ENCODE assay signal across 13 cellular contexts in the genomic region with DNA sequence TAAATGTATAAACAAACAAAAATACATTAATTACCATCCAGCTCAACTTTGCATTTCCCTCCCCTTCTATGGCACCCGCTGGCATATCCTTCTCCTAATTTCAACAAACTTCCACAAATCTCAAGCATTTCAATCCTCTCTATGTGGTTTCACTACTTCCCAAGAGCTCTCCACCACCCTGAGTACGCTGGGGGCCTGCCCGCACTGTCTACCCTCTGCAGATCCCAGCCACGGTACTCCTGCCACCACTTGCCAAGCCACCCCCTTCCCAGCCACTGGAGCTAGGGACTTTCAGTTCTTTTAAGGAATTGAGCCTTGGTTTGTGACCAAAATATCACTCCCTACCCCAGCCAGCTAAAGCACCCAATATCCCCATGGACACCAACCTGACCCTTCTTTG. TPM values are rescaled to one million over a fixed set of nuclear protein-coding genes. Genes with fewer than 3 reads are reported as not detected.
DNase-seq lines count a peak whose midpoint lies in the region; ATAC-seq, FAIRE-seq and TF ChIP-seq lines count a peak whose summit lies in the region.
"Had no signal": no experiment of that assay in that cellular context is flagged by ENCODE, and none has a peak within 500 bp of the region (broad histone marks: within the 10 kb centered on the region; RNA-seq: fewer than 3 reads in every experiment).

No MANE protein-coding gene starts in this region.

- TF ChIP-seq RAD21 in HepG2 (CRISPR knock-in tag; IDR thresholded peaks at IDR 0.05), result no peak

- H2AFZ ChIP-seq in HepG2 (ENCODE audit: low read length), result no peak overlapping the region

- H3K4me2 ChIP-seq in HepG2 (ENCODE audit: low read depth, low read length), result 0 out of 2 replicates have a peak overlapping the region, but pooled peaks have one; percentile 95

- peaks cover 8% of the 10 kb centered on the region for H3K27me3 Mint-ChIP-seq in nephron progenitor cell (ENCODE audit: low read depth, poor library complexity)

- WGBS in HepG2 (ENCODE audit: low lambda C conversion rate), result 99% methylated on average over 4 of the region's 4 CpGs
- 90% methylated on average over 4 of the region's 4 CpGs for WGBS in right lobe of liver (ENCODE audit: insufficient coverage, low coverage, low lambda C conversion rate, missing lambda C conversion rate)

- DNase-seq in HepG2 (ENCODE audit: low spot score), result no peak
- DNase-seq in right lobe of liver, result no peak
- no peak for DNase-seq in breast epithelium (ENCODE audit: low spot score in 2 of 2)
- DNase-seq in nephron progenitor cell, result no peak
- no peak for DNase-seq in inferior parietal cortex (ENCODE audit: extremely low spot score)
- DNase-seq in stimulated activated naive CD8-positive, alpha-beta T cell treated with anti-CD3 and anti-CD28 coated beads, Interleukin-15, Interleukin-2, amounts not matched to agents 100 U/mL and 50 U/mL, for 24 hours, result no peak
- DNase-seq: activated naive CD4-positive, alpha-beta T cell treated with Interleukin-2 at 50 U/mL for 16 hours; islet precursor cell; NCI-H774 had no signal

- H3K4me3 ChIP-seq in HepG2 (replicated peaks in 1 of 3; ENCODE audit: insufficient read depth in 1 of 3, low read depth in 2 of 3, low read length in 3 of 3) (no peak overlapping the region), right lobe of liver (no peak overlapping the region), breast epithelium (no peak overlapping the region)

- H3K36me3 Mint-ChIP-seq in nephron progenitor cell (ENCODE audit: low read depth), result peaks cover 42% of the 10 kb centered on the region

- TF ChIP-seq EP300 in HepG2 (IDR thresholded peaks at IDR 0.05; ENCODE audit: low read depth in 2 of 2, low read length in 2 of 2) (no peak), HepG2 (CRISPR knock-in tag; IDR thresholded peaks at IDR 0.05; ENCODE audit: borderline replicate concordance) (no peak)

- H3K4me1 Mint-ChIP-seq in nephron progenitor cell, result peaks cover 37% of the 10 kb centered on the region

- CTCF ChIA-PET in HepG2 (lab: Yijun Ruan, JAX; ENCODE audit: low intra/inter-chr PET ratio, low total read pairs), result no interaction called here

- H3K36me3 ChIP-seq in HepG2 (replicated peaks in 1 of 2; ENCODE audit: control insufficient read depth in 1 of 2, insufficient read depth in 2 of 2, low read length in 2 of 2), result no peaks in the 10 kb centered on the region; a peak in 2 of 5 replicates
- H3K36me3 ChIP-seq in right lobe of liver, result peaks cover 0 to 8% (median 2%) of the 10 kb centered on the region in 4 donors
- no peaks in the 10 kb centered on the region for H3K36me3 ChIP-seq in breast epithelium

- H3K4me1 ChIP-seq in HepG2 (ENCODE audit: insufficient read depth, low read length) (peaks cover 44% of the 10 kb centered on the region), right lobe of liver (peaks cover 0 to 31% (median 2%) of the 10 kb centered on the region in 4 donors), breast epithelium (no peaks in the 10 kb centered on the region)

- no peak for TF ChIP-seq POLR2A in HepG2 (IDR thresholded peaks at IDR 0.05; ENCODE audit: insufficient read depth in 1 of 2, low read depth in 2 of 2, low read length in 2 of 2)
- TF ChIP-seq POLR2A in right lobe of liver (IDR thresholded peaks at IDR 0.05), result no peak
- TF ChIP-seq POLR2A in breast epithelium (IDR thresholded peaks at IDR 0.05), result no peak

- ATAC-seq in HepG2, result no peak
- no peak for ATAC-seq in right lobe of liver
- no peak for ATAC-seq in GM18909 (IDR thresholded peaks at IDR 0.05; ENCODE audit: poor library complexity, unreplicated experiment)
- no peak for ATAC-seq in stimulated activated naive CD8-positive, alpha-beta T cell treated with anti-CD3 and anti-CD28 coated beads, Interleukin-15, Interleukin-2, amounts not matched to agents 100 U/mL and 50 U/mL, for 24 hours
- no peak for ATAC-seq in GM19328 (IDR thresholded peaks at IDR 0.05; ENCODE audit: unreplicated experiment)

- POLR2A ChIA-PET in HepG2 (lab: Yijun Ruan, JAX), result interaction anchor here (2.0 to 2.2 kb wide), 2 partner anchors 11 to 31 kb away, joined by 5 to 6 read pairs; no protein-coding TSS in a partner anchor

- TF ChIP-seq CTCF in HepG2 (CRISPR knock-in tag; IDR thresholded peaks at IDR 0.05) (no peak), right lobe of liver (IDR thresholded peaks at IDR 0.05) (no peak), breast epithelium (IDR thresholded peaks at IDR 0.05) (no peak), nephron progenitor cell (IDR thresholded peaks at IDR 0.05) (no peak)

- H3K79me2 ChIP-seq in HepG2 (ENCODE audit: insufficient read depth, low read length), result peaks cover 4% of the 10 kb centered on the region

- BruUV-seq in HepG2 (replicated peaks; lab: Mats Ljungman, UMichigan), result no TSS peak

- no peak overlapping the region for H3K27ac ChIP-seq in HepG2 (ENCODE audit: extremely low read length, insufficient read depth, low read length)
- peak overlapping the region in 1 of 3 donors; percentile 78 for H3K27ac ChIP-seq in right lobe of liver
- H3K27ac ChIP-seq in breast epithelium, result peak overlapping the region; percentile 95 to 97

- H3K9me3 ChIP-seq in HepG2 (ENCODE audit: low read length), result no peaks in the 10 kb centered on the region
- H3K9me3 ChIP-seq in right lobe of liver, result no peaks in the 10 kb centered on the region
- H3K9me3 ChIP-seq in breast epithelium, result no peaks in the 10 kb centered on the region

- intact Hi-C loops in HepG2 (cut with micrococcal nuclease; ENCODE audit: unreplicated experiment) (no loop called here), right lobe of liver (cut with DNase I) (no loop called here), breast epithelium (cut with DNase I; ENCODE audit: low total_unique reads) (no loop called here)

- in situ Hi-C loops in HepG2 (cut with HindIII; ENCODE audit: extremely low pct_ligation_motif_present, low pct_unique_long_range_greater_than_20kb), result no loop called here

- peak overlapping the region; percentile 76 for H3K27ac Mint-ChIP-seq in nephron progenitor cell

- no peak for FAIRE-seq in HepG2 (lab: Jason Lieb, UNC)
- FAIRE-seq: endothelial cell of umbilical vein had no signal

- peaks cover 9% of the 10 kb centered on the region for H3K9me3 Mint-ChIP-seq in nephron progenitor cell

- H4K20me1 ChIP-seq in HepG2 (ENCODE audit: insufficient read depth, low read length), result no peaks in the 10 kb centered on the region

- H3K4me3 Mint-ChIP-seq in nephron progenitor cell, result peak overlapping the region; percentile 72

- H3K27me3 ChIP-seq in HepG2 (ENCODE audit: control insufficient read depth in 1 of 2, insufficient read depth in 2 of 2, low read length in 2 of 2) (no peaks in the 10 kb centered on the region), right lobe of liver (no peaks in the 10 kb centered on the region), breast epithelium (no peaks in the 10 kb centered on the region)

- no peak overlapping the region for H3K9ac ChIP-seq in HepG2 (ENCODE audit: insufficient read depth, low read depth, low read length)

RNA-seq across cellular contexts. Expression of a gene that starts 1.9 kb away (rescaled TPM):
- total RNA-seq in HepG2 (2016; rRNA removed; fragmentation: Illumina TruSeq; extraction: Trizol), result 18.7 and 19.0 TPM in 2 replicates
- 6.7 and 7.1 TPM in 2 replicates for total RNA-seq in HepG2 (2016; cell fraction: cytosol; rRNA removed; fragmentation: Illumina TruSeq; extraction: Trizol; ENCODE audit: low read depth)
- 18.5 and 19.5 TPM in 2 replicates for total RNA-seq in HepG2 (2016; cell fraction: insoluble cytoplasmic fraction; rRNA removed; fragmentation: Illumina TruSeq; extraction: Trizol)
- 12.7 and 13.2 TPM in 2 replicates for total RNA-seq in HepG2 (2016; cell fraction: membrane; rRNA removed; fragmentation: Illumina TruSeq; extraction: Trizol)
- 24.4 and 27.5 TPM in 2 replicates for total RNA-seq in HepG2 (2016; cell fraction: nucleus; rRNA removed; fragmentation: Illumina TruSeq; extraction: Trizol)
- 21.0 and 30.8 TPM in 2 replicates for polyA plus RNA-seq in HepG2 (2011; rRNA removed)
- 10.3 and 11.7 TPM in 2 replicates for polyA plus RNA-seq in HepG2 (2011; cell fraction: cytosol; rRNA removed)
- polyA plus RNA-seq in HepG2 (2011; cell fraction: nucleus; rRNA removed), result 74.0 and 103 TPM in 2 replicates
- polyA plus RNA-seq in HepG2 (2012), result 12.9 and 15.4 TPM in 2 replicates
- polyA plus RNA-seq in HepG2 (2016; cell fraction: cytosol; fragmentation: Illumina TruSeq; extraction: Trizol; ENCODE audit: low read depth), result 3.7 and 4.7 TPM in 2 replicates
- polyA plus RNA-seq in HepG2 (2016; cell fraction: insoluble cytoplasmic fraction; fragmentation: Illumina TruSeq; extraction: Trizol; ENCODE audit: low read depth), result 15.5 and 18.0 TPM in 2 replicates
- polyA plus RNA-seq in HepG2 (2016; cell fraction: membrane; fragmentation: Illumina TruSeq; extraction: Trizol; ENCODE audit: low read depth), result 7.7 and 9.3 TPM in 2 replicates
- polyA plus RNA-seq in HepG2 (2016; cell fraction: nucleus; fragmentation: Illumina TruSeq; extraction: Trizol; ENCODE audit: insufficient read depth, low read depth), result 34.2 and 36.3 TPM in 2 replicates
- polyA minus RNA-seq in HepG2 (2011; rRNA and poly(A)+ RNA removed; ENCODE audit: low replicate concordance), result 27.6 and 35.2 TPM in 2 replicates
- polyA minus RNA-seq in HepG2 (2011; cell fraction: cytosol; rRNA and poly(A)+ RNA removed), result 6.0 and 6.2 TPM in 2 replicates
- 23.8 and 26.7 TPM in 2 replicates for polyA minus RNA-seq in HepG2 (2011; cell fraction: nucleus; rRNA and poly(A)+ RNA removed)
- total RNA-seq in right lobe of liver, result 10 to 100 TPM; 25.8 to 41.7 (median 33.6) TPM
- 10 to 100 TPM; 33.1 to 98.4 (median 40.4) TPM for total RNA-seq in breast epithelium

RNA-seq across cellular contexts. Expression of a gene that starts 4.3 kb away (rescaled TPM):
- total RNA-seq in HepG2 (2016; rRNA removed; fragmentation: Illumina TruSeq; extraction: Trizol), result 83.0 and 120 TPM in 2 replicates
- 262 and 384 TPM in 2 replicates for total RNA-seq in HepG2 (2016; cell fraction: cytosol; rRNA removed; fragmentation: Illumina TruSeq; extraction: Trizol; ENCODE audit: low read depth)
- 80.2 and 129 TPM in 2 replicates for total RNA-seq in HepG2 (2016; cell fraction: insoluble cytoplasmic fraction; rRNA removed; fragmentation: Illumina TruSeq; extraction: Trizol)
- 165 and 224 TPM in 2 replicates for total RNA-seq in HepG2 (2016; cell fraction: membrane; rRNA removed; fragmentation: Illumina TruSeq; extraction: Trizol)
- 56.6 and 61.7 TPM in 2 replicates for total RNA-seq in HepG2 (2016; cell fraction: nucleus; rRNA removed; fragmentation: Illumina TruSeq; extraction: Trizol)
- polyA plus RNA-seq in HepG2 (2011; rRNA removed), result 152 and 167 TPM in 2 replicates
- polyA plus RNA-seq in HepG2 (2011; cell fraction: cytosol; rRNA removed), result 201 and 220 TPM in 2 replicates
- polyA plus RNA-seq in HepG2 (2011; cell fraction: nucleus; rRNA removed), result 45.6 and 74.1 TPM in 2 replicates
- 78.5 and 108 TPM in 2 replicates for polyA plus RNA-seq in HepG2 (2012)
- polyA plus RNA-seq in HepG2 (2016; cell fraction: cytosol; fragmentation: Illumina TruSeq; extraction: Trizol; ENCODE audit: low read depth), result 345 and 456 TPM in 2 replicates
- 86.2 and 89.6 TPM in 2 replicates for polyA plus RNA-seq in HepG2 (2016; cell fraction: insoluble cytoplasmic fraction; fragmentation: Illumina TruSeq; extraction: Trizol; ENCODE audit: low read depth)
- polyA plus RNA-seq in HepG2 (2016; cell fraction: membrane; fragmentation: Illumina TruSeq; extraction: Trizol; ENCODE audit: low read depth), result 169 and 229 TPM in 2 replicates
- polyA plus RNA-seq in HepG2 (2016; cell fraction: nucleus; fragmentation: Illumina TruSeq; extraction: Trizol; ENCODE audit: insufficient read depth, low read depth), result 90.2 and 116 TPM in 2 replicates
- 41.9 and 49.9 TPM in 2 replicates for polyA minus RNA-seq in HepG2 (2011; rRNA and poly(A)+ RNA removed; ENCODE audit: low replicate concordance)
- polyA minus RNA-seq in HepG2 (2011; cell fraction: cytosol; rRNA and poly(A)+ RNA removed), result 32.4 and 34.8 TPM in 2 replicates
- polyA minus RNA-seq in HepG2 (2011; cell fraction: nucleus; rRNA and poly(A)+ RNA removed), result 23.4 and 35.9 TPM in 2 replicates
- total RNA-seq in right lobe of liver, result 10 to 100 TPM in 4 of 6 experiments, 1 to 10 TPM in 2; 8.4 to 30.5 (median 14.0) TPM
- 10 to 100 TPM; 36.6 to 62.6 (median 44.9) TPM for total RNA-seq in breast epithelium

RNA-seq across cellular contexts. Expression of a gene that starts 18.2 kb away (rescaled TPM):
- total RNA-seq in HepG2 (2016; rRNA removed; fragmentation: Illumina TruSeq; extraction: Trizol) (1.7 and 1.9 TPM in 2 replicates), right lobe of liver (1 to 10 TPM in 2 of 6 experiments, under 1 TPM in 3, not detected in 1; 0.69 to 1.6 (median 0.90) TPM), breast epithelium (1 to 10 TPM; 1.6 to 2.9 (median 1.9) TPM)
- 0.30 TPM in 1 of 2 replicates, not detected in the other for total RNA-seq in HepG2 (2016; cell fraction: cytosol; rRNA removed; fragmentation: Illumina TruSeq; extraction: Trizol; ENCODE audit: low read depth)
- total RNA-seq in HepG2 (2016; cell fraction: insoluble cytoplasmic fraction; rRNA removed; fragmentation: Illumina TruSeq; extraction: Trizol), result 2.0 TPM in 2 replicates
- total RNA-seq in HepG2 (2016; cell fraction: membrane; rRNA removed; fragmentation: Illumina TruSeq; extraction: Trizol), result 0.77 and 0.93 TPM in 2 replicates
- 1.3 and 1.6 TPM in 2 replicates for total RNA-seq in HepG2 (2016; cell fraction: nucleus; rRNA removed; fragmentation: Illumina TruSeq; extraction: Trizol)
- polyA plus RNA-seq in HepG2 (2011; rRNA removed), result 2.9 and 3.0 TPM in 2 replicates
- 2.0 and 3.6 TPM in 2 replicates for polyA plus RNA-seq in HepG2 (2011; cell fraction: cytosol; rRNA removed)
- 3.5 and 4.0 TPM in 2 replicates for polyA plus RNA-seq in HepG2 (2011; cell fraction: nucleus; rRNA removed)
- polyA plus RNA-seq in HepG2 (2012), result 2.3 and 2.4 TPM in 2 replicates
- polyA plus RNA-seq in HepG2 (2016; cell fraction: cytosol; fragmentation: Illumina TruSeq; extraction: Trizol; ENCODE audit: low read depth), result 0.19 TPM in 1 of 2 replicates, not detected in the other
- 1.5 and 2.0 TPM in 2 replicates for polyA plus RNA-seq in HepG2 (2016; cell fraction: insoluble cytoplasmic fraction; fragmentation: Illumina TruSeq; extraction: Trizol; ENCODE audit: low read depth)
- polyA plus RNA-seq in HepG2 (2016; cell fraction: membrane; fragmentation: Illumina TruSeq; extraction: Trizol; ENCODE audit: low read depth), result 0.64 and 0.72 TPM in 2 replicates
- polyA plus RNA-seq in HepG2 (2016; cell fraction: nucleus; fragmentation: Illumina TruSeq; extraction: Trizol; ENCODE audit: insufficient read depth, low read depth), result 2.1 TPM in 2 replicates
- 2.2 and 5.1 TPM in 2 replicates for polyA minus RNA-seq in HepG2 (2011; rRNA and poly(A)+ RNA removed; ENCODE audit: low replicate concordance)
- polyA minus RNA-seq in HepG2 (2011; cell fraction: cytosol; rRNA and poly(A)+ RNA removed), result 2.7 and 3.4 TPM in 2 replicates
- polyA minus RNA-seq in HepG2 (2011; cell fraction: nucleus; rRNA and poly(A)+ RNA removed), result 3.2 and 6.3 TPM in 2 replicates

RNA-seq across cellular contexts. Expression of a gene that starts 31.2 kb away (rescaled TPM):
- total RNA-seq in HepG2 (2016; rRNA removed; fragmentation: Illumina TruSeq; extraction: Trizol) (not detected in 2 replicates), right lobe of liver (under 1 TPM in 3 of 6 experiments, not detected in 3; 0.44 to 0.83 (median 0.55) TPM), breast epithelium (not detected)
- not detected in 2 replicates for total RNA-seq in HepG2 (2016; cell fraction: cytosol; rRNA removed; fragmentation: Illumina TruSeq; extraction: Trizol; ENCODE audit: low read depth)
- total RNA-seq in HepG2 (2016; cell fraction: insoluble cytoplasmic fraction; rRNA removed; fragmentation: Illumina TruSeq; extraction: Trizol), result not detected in 2 replicates
- total RNA-seq in HepG2 (2016; cell fraction: membrane; rRNA removed; fragmentation: Illumina TruSeq; extraction: Trizol), result not detected in 2 replicates
- not detected in 2 replicates for total RNA-seq in HepG2 (2016; cell fraction: nucleus; rRNA removed; fragmentation: Illumina TruSeq; extraction: Trizol)
- not detected in 2 replicates for polyA plus RNA-seq in HepG2 (2011; rRNA removed)
- polyA plus RNA-seq in HepG2 (2011; cell fraction: cytosol; rRNA removed), result not detected in 2 replicates
- polyA plus RNA-seq in HepG2 (2011; cell fraction: nucleus; rRNA removed), result not detected in 2 replicates
- polyA plus RNA-seq in HepG2 (2012), result not detected in 2 replicates
- not detected in 2 replicates for polyA plus RNA-seq in HepG2 (2016; cell fraction: cytosol; fragmentation: Illumina TruSeq; extraction: Trizol; ENCODE audit: low read depth)
- not detected in 2 replicates for polyA plus RNA-seq in HepG2 (2016; cell fraction: insoluble cytoplasmic fraction; fragmentation: Illumina TruSeq; extraction: Trizol; ENCODE audit: low read depth)
- not detected in 2 replicates for polyA plus RNA-seq in HepG2 (2016; cell fraction: membrane; fragmentation: Illumina TruSeq; extraction: Trizol; ENCODE audit: low read depth)
- not detected in 2 replicates for polyA plus RNA-seq in HepG2 (2016; cell fraction: nucleus; fragmentation: Illumina TruSeq; extraction: Trizol; ENCODE audit: insufficient read depth, low read depth)
- not detected in 2 replicates for polyA minus RNA-seq in HepG2 (2011; rRNA and poly(A)+ RNA removed; ENCODE audit: low replicate concordance)
- polyA minus RNA-seq in HepG2 (2011; cell fraction: cytosol; rRNA and poly(A)+ RNA removed), result not detected in 2 replicates
- polyA minus RNA-seq in HepG2 (2011; cell fraction: nucleus; rRNA and poly(A)+ RNA removed), result not detected in 2 replicates
- total RNA-seq: endothelial cell of umbilical vein, M059J had no signal
- polyA plus RNA-seq: endothelial cell of umbilical vein had no signal

RNA-seq across cellular contexts. Expression of a gene that starts 56.4 kb away (rescaled TPM):
- total RNA-seq in HepG2 (2016; rRNA removed; fragmentation: Illumina TruSeq; extraction: Trizol) (20.6 and 29.2 TPM in 2 replicates), right lobe of liver (1 to 10 TPM; 1.6 to 9.6 (median 5.4) TPM), breast epithelium (10 to 100 TPM; 19.5 to 54.9 (median 25.2) TPM)
- total RNA-seq in HepG2 (2016; cell fraction: cytosol; rRNA removed; fragmentation: Illumina TruSeq; extraction: Trizol; ENCODE audit: low read depth), result 14.7 and 15.6 TPM in 2 replicates
- 18.9 and 30.0 TPM in 2 replicates for total RNA-seq in HepG2 (2016; cell fraction: insoluble cytoplasmic fraction; rRNA removed; fragmentation: Illumina TruSeq; extraction: Trizol)
- 39.9 and 42.8 TPM in 2 replicates for total RNA-seq in HepG2 (2016; cell fraction: membrane; rRNA removed; fragmentation: Illumina TruSeq; extraction: Trizol)
- total RNA-seq in HepG2 (2016; cell fraction: nucleus; rRNA removed; fragmentation: Illumina TruSeq; extraction: Trizol), result 19.8 and 22.0 TPM in 2 replicates
- 48.7 and 62.0 TPM in 2 replicates for polyA plus RNA-seq in HepG2 (2011; rRNA removed)
- polyA plus RNA-seq in HepG2 (2011; cell fraction: cytosol; rRNA removed), result 53.5 and 62.3 TPM in 2 replicates
- 50.7 and 56.5 TPM in 2 replicates for polyA plus RNA-seq in HepG2 (2011; cell fraction: nucleus; rRNA removed)
- 36.1 and 48.8 TPM in 2 replicates for polyA plus RNA-seq in HepG2 (2012)
- polyA plus RNA-seq in HepG2 (2016; cell fraction: cytosol; fragmentation: Illumina TruSeq; extraction: Trizol; ENCODE audit: low read depth), result 21.8 and 24.0 TPM in 2 replicates
- polyA plus RNA-seq in HepG2 (2016; cell fraction: insoluble cytoplasmic fraction; fragmentation: Illumina TruSeq; extraction: Trizol; ENCODE audit: low read depth), result 31.5 and 37.2 TPM in 2 replicates
- polyA plus RNA-seq in HepG2 (2016; cell fraction: membrane; fragmentation: Illumina TruSeq; extraction: Trizol; ENCODE audit: low read depth), result 48.5 and 52.0 TPM in 2 replicates
- 51.6 and 59.3 TPM in 2 replicates for polyA plus RNA-seq in HepG2 (2016; cell fraction: nucleus; fragmentation: Illumina TruSeq; extraction: Trizol; ENCODE audit: insufficient read depth, low read depth)
- 1.7 and 102 TPM in 2 replicates for polyA minus RNA-seq in HepG2 (2011; rRNA and poly(A)+ RNA removed; ENCODE audit: low replicate concordance)
- 14.7 and 19.2 TPM in 2 replicates for polyA minus RNA-seq in HepG2 (2011; cell fraction: cytosol; rRNA and poly(A)+ RNA removed)
- polyA minus RNA-seq in HepG2 (2011; cell fraction: nucleus; rRNA and poly(A)+ RNA removed), result 16.0 and 25.4 TPM in 2 replicates
